ENCODE assay signal across 32 cellular contexts in the genomic region with DNA sequence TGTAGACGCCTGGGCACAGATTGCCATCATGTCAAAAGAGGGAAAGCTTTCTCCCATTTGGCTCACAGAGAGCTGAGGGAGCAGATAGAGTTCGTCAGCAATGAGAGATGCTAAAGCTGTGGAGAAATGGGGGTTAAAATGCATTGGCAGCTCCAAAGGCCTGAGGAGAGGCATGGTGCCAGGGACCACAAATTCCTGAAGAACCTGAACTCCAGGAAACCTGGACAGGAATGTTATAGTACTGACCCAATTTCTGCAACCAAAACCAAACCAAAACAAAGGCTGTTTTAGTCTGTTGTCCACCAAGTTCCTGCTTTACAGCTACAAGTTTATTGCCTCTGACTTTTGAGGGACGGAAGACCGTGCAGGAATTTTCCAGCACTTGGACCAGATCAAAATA.
"Had no signal": no experiment of that assay in that cellular context is flagged by ENCODE, and none has a peak within 500 bp of the region (broad histone marks: within the 10 kb centered on the region; RNA-seq: fewer than 3 reads in every experiment).

No MANE protein-coding gene starts in this region.

- DNase-seq: activated CD4-positive, alpha-beta memory T cell treated with anti-CD3 and anti-CD28 coated beads, Interleukin-2, amount 10 ng/mL, durations not matched to agents 7 days and 5 days; activated CD4-positive, alpha-beta T cell treated with anti-CD3 and anti-CD28 coated beads for 36 hours; activated CD4-positive, alpha-beta T cell treated with anti-CD3 and anti-CD28 coated beads, Interleukin-2, amount 10 ng/mL, durations not matched to agents 24 days and 14 days; activated CD4-positive, alpha-beta T cell treated with anti-CD3 and anti-CD28 coated beads, Interleukin-2, amount 50 U/mL, for 4 hours; activated CD4-positive, CD25-positive, alpha-beta regulatory T cell; activated CD4-positive, CD25-positive, alpha-beta regulatory T cell treated with anti-CD3 and anti-CD28 coated beads, Interleukin-2, amount 50 U/mL, for 72 hours; activated CD8-positive, alpha-beta memory T cell treated with anti-CD3 and anti-CD28 coated beads for 24 hours; activated effector memory CD4-positive, alpha-beta T cell treated with anti-CD3 and anti-CD28 coated beads, Interleukin-2, amount 50 U/mL, for 16 hours; activated naive CD4-positive, alpha-beta T cell treated with anti-CD3 and anti-CD28 coated beads for 36 hours; activated naive CD8-positive, alpha-beta T cell treated with anti-CD3 and anti-CD28 coated beads for 36 hours; activated naive CD8-positive, alpha-beta T cell treated with anti-CD3 and anti-CD28 coated beads, Interleukin-2, amount 50 U/mL, for 24 hours; activated T-cell treated with anti-CD3 and anti-CD28 coated beads, Interleukin-2, amount 50 U/mL, for 4 hours; adrenal gland; amygdala; aorta; effector memory CD4-positive, alpha-beta T cell; endodermal cell; foreskin fibroblast; glutamatergic neuron; heart left ventricle; T-helper 1 cell; T-helper 17 cell; T1000 had no signal

- H3K36me3 ChIP-seq: adrenal gland, heart left ventricle had no signal

- H3K27me3 ChIP-seq: adrenal gland, body of pancreas, dorsolateral prefrontal cortex, heart left ventricle had no signal

- H3K4me1 ChIP-seq: adrenal gland, body of pancreas, heart left ventricle had no signal

- H3K36me3 Mint-ChIP-seq: activated naive CD4-positive, alpha-beta T cell treated with anti-CD3 and anti-CD28 coated beads, Interleukin-2, amount 50 U/mL, for 24 hours; activated naive CD8-positive, alpha-beta T cell treated with anti-CD3 and anti-CD28 coated beads for 36 hours had no signal

- H3K4me3 Mint-ChIP-seq: activated CD4-positive, alpha-beta memory T cell treated with anti-CD3 and anti-CD28 coated beads, Interleukin-2, amount 10 ng/mL, durations not matched to agents 7 days and 5 days; activated CD4-positive, alpha-beta T cell treated with anti-CD3 and anti-CD28 coated beads for 36 hours; activated CD4-positive, alpha-beta T cell treated with anti-CD3 and anti-CD28 coated beads, Interleukin-2, amount 10 ng/mL, durations not matched to agents 24 days and 14 days; activated naive CD4-positive, alpha-beta T cell treated with anti-CD3 and anti-CD28 coated beads for 36 hours; activated naive CD4-positive, alpha-beta T cell treated with anti-CD3 and anti-CD28 coated beads, Interleukin-2, amount 50 U/mL, for 24 hours; activated naive CD8-positive, alpha-beta T cell treated with anti-CD3 and anti-CD28 coated beads for 36 hours; activated naive CD8-positive, alpha-beta T cell treated with anti-CD3 and anti-CD28 coated beads, Interleukin-2, amount 50 U/mL, for 24 hours; activated T-cell treated with anti-CD3 and anti-CD28 coated beads, Interleukin-2, amount 50 U/mL, for 4 hours; dendritic cell treated with granulocyte-macrophage colony-stimulating factor and Interleukin-4, amounts not matched to agents 40 ng/mL and 50 ng/mL, for 4 days; endodermal cell; T-helper 17 cell; T-helper 2 cell treated with Interferon-gamma antibody and Interleukin-4, amounts not matched to agents 5 μg/mL and 100 μg/mL, for 36 hours had no signal

- ATAC-seq: activated CD4-positive, alpha-beta T cell treated with anti-CD3 and anti-CD28 coated beads for 36 hours; activated naive CD8-positive, alpha-beta T cell treated with anti-CD3 and anti-CD28 coated beads, Interleukin-2, amount 50 U/mL, for 24 hours; activated T-cell treated with anti-CD3 and anti-CD28 coated beads, Interleukin-2, amount 50 U/mL, for 4 hours; body of pancreas; esophagus mucosa; heart left ventricle; T-helper 17 cell had no signal

- H3K4me3 ChIP-seq: adrenal gland, body of pancreas, coronary artery, dorsolateral prefrontal cortex, heart left ventricle had no signal

- H3K27ac ChIP-seq: adrenal gland, body of pancreas, coronary artery, dorsolateral prefrontal cortex, heart left ventricle had no signal

- H3K27ac Mint-ChIP-seq: activated CD4-positive, alpha-beta memory T cell treated with anti-CD3 and anti-CD28 coated beads, Interleukin-2, amount 10 ng/mL, durations not matched to agents 7 days and 5 days; activated CD4-positive, alpha-beta T cell treated with anti-CD3 and anti-CD28 coated beads for 36 hours; activated CD4-positive, alpha-beta T cell treated with anti-CD3 and anti-CD28 coated beads, Interleukin-2, amount 10 ng/mL, durations not matched to agents 24 days and 14 days; activated naive CD4-positive, alpha-beta T cell treated with anti-CD3 and anti-CD28 coated beads for 36 hours; activated naive CD4-positive, alpha-beta T cell treated with anti-CD3 and anti-CD28 coated beads, Interleukin-2, amount 50 U/mL, for 24 hours; activated naive CD8-positive, alpha-beta T cell treated with anti-CD3 and anti-CD28 coated beads for 36 hours; activated naive CD8-positive, alpha-beta T cell treated with anti-CD3 and anti-CD28 coated beads, Interleukin-2, amount 50 U/mL, for 24 hours; activated T-helper 2 cell treated with anti-CD3 and anti-CD28 coated beads, Interferon-gamma antibody, Interleukin-2, Interleukin-4, amounts not matched to agents 10 μg/mL and 5 μg/mL and 100 μg/mL, durations not matched to agents 14 hours and 24 hours and 36 hours; dendritic cell treated with granulocyte-macrophage colony-stimulating factor and Interleukin-4, amounts not matched to agents 40 ng/mL and 50 ng/mL, for 4 days; endodermal cell; T-helper 17 cell; T-helper 2 cell treated with Interferon-gamma antibody and Interleukin-4, amounts not matched to agents 5 μg/mL and 100 μg/mL, for 36 hours had no signal

- H3K9me3 ChIP-seq: adrenal gland, body of pancreas, heart left ventricle had no signal

- H3K9me3 Mint-ChIP-seq: activated CD4-positive, alpha-beta memory T cell treated with anti-CD3 and anti-CD28 coated beads, Interleukin-2, amount 10 ng/mL, durations not matched to agents 7 days and 5 days; activated CD4-positive, alpha-beta T cell treated with anti-CD3 and anti-CD28 coated beads, Interleukin-2, amount 10 ng/mL, durations not matched to agents 24 days and 14 days; activated naive CD4-positive, alpha-beta T cell treated with anti-CD3 and anti-CD28 coated beads for 36 hours; activated naive CD4-positive, alpha-beta T cell treated with anti-CD3 and anti-CD28 coated beads, Interleukin-2, amount 50 U/mL, for 24 hours; activated naive CD8-positive, alpha-beta T cell treated with anti-CD3 and anti-CD28 coated beads for 36 hours; activated naive CD8-positive, alpha-beta T cell treated with anti-CD3 and anti-CD28 coated beads, Interleukin-2, amount 50 U/mL, for 24 hours; activated T-cell treated with anti-CD3 and anti-CD28 coated beads, Interleukin-2, amount 50 U/mL, for 4 hours; activated T-helper 2 cell treated with anti-CD3 and anti-CD28 coated beads, Interferon-gamma antibody, Interleukin-2, Interleukin-4, amounts not matched to agents 10 μg/mL and 5 μg/mL and 100 μg/mL, durations not matched to agents 14 hours and 24 hours and 36 hours; dendritic cell treated with granulocyte-macrophage colony-stimulating factor and Interleukin-4, amounts not matched to agents 40 ng/mL and 50 ng/mL, for 4 days; endodermal cell; T-helper 2 cell treated with Interferon-gamma antibody and Interleukin-4, amounts not matched to agents 5 μg/mL and 100 μg/mL, for 36 hours had no signal

- H3K27me3 Mint-ChIP-seq: activated CD4-positive, alpha-beta memory T cell treated with anti-CD3 and anti-CD28 coated beads, Interleukin-2, amount 10 ng/mL, durations not matched to agents 7 days and 5 days; activated CD4-positive, alpha-beta T cell treated with anti-CD3 and anti-CD28 coated beads for 36 hours; activated CD4-positive, alpha-beta T cell treated with anti-CD3 and anti-CD28 coated beads, Interleukin-2, amount 10 ng/mL, durations not matched to agents 24 days and 14 days; activated naive CD4-positive, alpha-beta T cell treated with anti-CD3 and anti-CD28 coated beads, Interleukin-2, amount 50 U/mL, for 24 hours; activated naive CD8-positive, alpha-beta T cell treated with anti-CD3 and anti-CD28 coated beads for 36 hours; activated naive CD8-positive, alpha-beta T cell treated with anti-CD3 and anti-CD28 coated beads, Interleukin-2, amount 50 U/mL, for 24 hours; dendritic cell treated with granulocyte-macrophage colony-stimulating factor and Interleukin-4, amounts not matched to agents 40 ng/mL and 50 ng/mL, for 4 days had no signal

- FAIRE-seq: frontal cortex had no signal

- H3K4me1 Mint-ChIP-seq: activated CD4-positive, alpha-beta memory T cell treated with anti-CD3 and anti-CD28 coated beads, Interleukin-2, amount 10 ng/mL, durations not matched to agents 7 days and 5 days; activated CD4-positive, alpha-beta T cell treated with anti-CD3 and anti-CD28 coated beads for 36 hours; activated CD4-positive, alpha-beta T cell treated with anti-CD3 and anti-CD28 coated beads, Interleukin-2, amount 10 ng/mL, durations not matched to agents 24 days and 14 days; activated naive CD4-positive, alpha-beta T cell treated with anti-CD3 and anti-CD28 coated beads, Interleukin-2, amount 50 U/mL, for 24 hours; activated naive CD8-positive, alpha-beta T cell treated with anti-CD3 and anti-CD28 coated beads for 36 hours; activated naive CD8-positive, alpha-beta T cell treated with anti-CD3 and anti-CD28 coated beads, Interleukin-2, amount 50 U/mL, for 24 hours; T-helper 17 cell had no signal
